Comparison of ENCODE assay signal across 15 cellular contexts in genomic region chr2:121002597-121002996, GRCh38.
DNase-seq lines count a peak whose midpoint lies in the region; ATAC-seq and TF ChIP-seq lines count a peak whose summit lies in the region.
"Had no signal": no experiment of that assay in that cellular context is flagged by ENCODE, and none has a peak within 500 bp of the region (broad histone marks: within the 10 kb centered on the region; RNA-seq: fewer than 3 reads in every experiment).

No MANE protein-coding gene starts in this region.

- no peak overlapping the region for H2BK15ac ChIP-seq in H9 (ENCODE audit: low read depth, low read length)

- H3K27ac Mint-ChIP-seq in H9, result no peak overlapping the region
- H3K27ac Mint-ChIP-seq in endodermal cell, result no peak overlapping the region
- H3K27ac Mint-ChIP-seq: CD4-positive, alpha-beta memory T cell had no signal

- no peak overlapping the region for H3K14ac ChIP-seq in H9 (ENCODE audit: insufficient read depth, low read length)

- peak; percentile 55 for DNase-seq in H9
- peak; percentile 73 for DNase-seq in endodermal cell
- DNase-seq in iPS-NIHi11 (ENCODE audit: low spot score), result peak; percentile 52
- DNase-seq in renal cortical epithelial cell (ENCODE audit: low read depth), result peak; percentile 13
- no peak for DNase-seq in MG63
- DNase-seq in DMS79 treated with DMSO at 0.1 percent for 48 hours (lab: John Stamatoyannopoulos, UW), result no peak
- DNase-seq: BE2C; CD4-positive, alpha-beta memory T cell; COR-L47; DMS53 had no signal

- TF ChIP-seq POLR2A in gastroesophageal sphincter (IDR thresholded peaks at IDR 0.05), result no peak

- H3K9ac ChIP-seq in H9 (ENCODE audit: extremely low read depth, insufficient read length, low read length) (no peak overlapping the region), endodermal cell (ENCODE audit: extremely low read depth, low read length, poor library complexity, severe bottlenecking) (no peak overlapping the region)

- no peaks in the 10 kb centered on the region for H3K79me2 ChIP-seq in H9 (ENCODE audit: insufficient read depth, low read length)

- no peak for TF ChIP-seq EP300 in gastroesophageal sphincter (IDR thresholded peaks at IDR 0.05)

- no peak overlapping the region for H2BK5ac ChIP-seq in H9 (ENCODE audit: insufficient read length, low read length)

- H3K18ac ChIP-seq in H9 (ENCODE audit: insufficient read length, low read depth, low read length), result no peak overlapping the region

- H3K9me3 ChIP-seq in H9 (ENCODE audit: control insufficient read depth, low read depth, low read length), result no peaks in the 10 kb centered on the region
- no peaks in the 10 kb centered on the region for H3K9me3 ChIP-seq in endodermal cell (ENCODE audit: control insufficient read depth, low read length)
- no peaks in the 10 kb centered on the region for H3K9me3 ChIP-seq in MG63
- no peaks in the 10 kb centered on the region for H3K9me3 ChIP-seq in gastroesophageal sphincter
- H3K9me3 ChIP-seq: BE2C had no signal

- no peaks in the 10 kb centered on the region; a peak in 3 of 5 replicates for H3K9me3 Mint-ChIP-seq in H9
- no peaks in the 10 kb centered on the region for H3K9me3 Mint-ChIP-seq in endodermal cell

- H2BK20ac ChIP-seq in H9 (ENCODE audit: low read depth, low read length, poor library complexity, severe bottlenecking), result no peak overlapping the region

- no peak for ATAC-seq in gastroesophageal sphincter
- ATAC-seq: A549, GM12878, K562 had no signal

- H3K23ac ChIP-seq in H9 (ENCODE audit: insufficient read length, low read depth, low read length), result no peak overlapping the region

- H3K4me3 ChIP-seq in endodermal cell (ENCODE audit: low read length) (no peak overlapping the region), MG63 (no peak overlapping the region), gastroesophageal sphincter (no peak overlapping the region)
- H3K4me3 ChIP-seq: A549, GM12878, K562 had no signal

- H4K91ac ChIP-seq in H9 (ENCODE audit: insufficient read length, low read depth, low read length), result no peak overlapping the region

- no peaks in the 10 kb centered on the region for H3K36me3 Mint-ChIP-seq in H9 (ENCODE audit: insufficient read depth in 1 of 3, low read depth in 3 of 3)
- H3K36me3 Mint-ChIP-seq in endodermal cell (ENCODE audit: low read depth), result no peaks in the 10 kb centered on the region
- H3K36me3 Mint-ChIP-seq: CD4-positive, alpha-beta memory T cell had no signal

- no peak overlapping the region for H3K27ac ChIP-seq in H9 (ENCODE audit: insufficient read length, low read depth, low read length)
- no peak overlapping the region for H3K27ac ChIP-seq in endodermal cell (ENCODE audit: low read depth, low read length)
- no peak overlapping the region for H3K27ac ChIP-seq in gastroesophageal sphincter
- H3K27ac ChIP-seq: A549, C4-2B had no signal

- H2AK5ac ChIP-seq in H9 (ENCODE audit: insufficient read length, low read length), result no peak overlapping the region

- no peak overlapping the region for H3K4me3 Mint-ChIP-seq in H9
- no peak overlapping the region for H3K4me3 Mint-ChIP-seq in endodermal cell
- H3K4me3 Mint-ChIP-seq: CD4-positive, alpha-beta memory T cell had no signal

- H2AFZ ChIP-seq in H9 (ENCODE audit: low read length), result no peak overlapping the region

- no peaks in the 10 kb centered on the region for H4K20me1 ChIP-seq in H9 (ENCODE audit: control insufficient read depth, insufficient read depth, insufficient read length)

- no peak overlapping the region for H3T11ph ChIP-seq in H9 (ENCODE audit: low read length)

- H3K27me3 Mint-ChIP-seq in H9 (ENCODE audit: low read depth) (peaks cover 78% of the 10 kb centered on the region), endodermal cell (ENCODE audit: insufficient read depth) (peaks cover 52% of the 10 kb centered on the region)

- no peak overlapping the region for H4K5ac ChIP-seq in H9 (ENCODE audit: insufficient read length, low read depth, low read length)

- H3K27me3 ChIP-seq in H9 (ENCODE audit: insufficient read depth, low read length) (no peaks in the 10 kb centered on the region), endodermal cell (ENCODE audit: control insufficient read depth, insufficient read depth, low read length, poor library complexity, severe bottlenecking) (peaks cover 22% of the 10 kb centered on the region), MG63 (no peaks in the 10 kb centered on the region), gastroesophageal sphincter (no peaks in the 10 kb centered on the region)
- H3K27me3 ChIP-seq: BE2C had no signal

- H3K36me3 ChIP-seq in endodermal cell (ENCODE audit: control insufficient read depth, insufficient read depth, low read length), result no peaks in the 10 kb centered on the region
- H3K36me3 ChIP-seq in MG63, result no peaks in the 10 kb centered on the region
- H3K36me3 ChIP-seq in gastroesophageal sphincter, result no peaks in the 10 kb centered on the region
- H3K36me3 ChIP-seq: BE2C had no signal

- no peak for TF ChIP-seq CTCF in H9 (conservative IDR thresholded peaks at IDR 0.05)
- no peak for TF ChIP-seq CTCF in endodermal cell (conservative IDR thresholded peaks at IDR 0.05)
- TF ChIP-seq CTCF in gastroesophageal sphincter (IDR thresholded peaks at IDR 0.05), result no peak

- no peak overlapping the region for H3K56ac ChIP-seq in H9 (ENCODE audit: insufficient read length, low read depth, low read length)

- H3K4me1 Mint-ChIP-seq in H9 (peaks cover 15 to 16% of the 10 kb centered on the region in 2 experiments), endodermal cell (peaks cover 12% of the 10 kb centered on the region)
- H3K4me1 Mint-ChIP-seq: CD4-positive, alpha-beta memory T cell had no signal

- no peak overlapping the region for H2BK12ac ChIP-seq in H9 (ENCODE audit: insufficient read length, low read depth, low read length)

- no peak overlapping the region for H4K8ac ChIP-seq in H9 (replicated peaks; ENCODE audit: insufficient read length, low read depth, low read length)

- no peaks in the 10 kb centered on the region for H3K23me2 ChIP-seq in H9 (ENCODE audit: insufficient read length, low read depth, low read length, poor library complexity, severe bottlenecking)

- no peak overlapping the region for H3K4me2 ChIP-seq in H9 (ENCODE audit: insufficient read depth, insufficient read length, low read length)
- H3K4me2 ChIP-seq: A549 had no signal

- no peaks in the 10 kb centered on the region for H3K79me1 ChIP-seq in H9 (ENCODE audit: insufficient read depth, low read depth, low read length, poor library complexity, severe bottlenecking)

- H2BK120ac ChIP-seq in H9 (ENCODE audit: low read depth, low read length, poor library complexity, severe bottlenecking), result no peak overlapping the region

- H3K4me1 ChIP-seq in H9 (ENCODE audit: insufficient read depth, low read length) (peaks cover 11% of the 10 kb centered on the region; the same call in 1 of the 2 replicates), endodermal cell (ENCODE audit: control insufficient read depth, insufficient read depth, low read length) (no peaks in the 10 kb centered on the region), gastroesophageal sphincter (no peaks in the 10 kb centered on the region)
- H3K4me1 ChIP-seq: A549, BE2C had no signal

- no CpG with 5 or more reads among the region's 1 CpG for WGBS in H9 (ENCODE audit: extremely low coverage, insufficient read length, low lambda C conversion rate)
- 0% methylated on average over 1 of the region's 1 CpG for WGBS in endodermal cell (ENCODE audit: insufficient coverage in 1 of 2, insufficient read length in 1 of 2), 2 experiments
- WGBS in gastroesophageal sphincter (ENCODE audit: low coverage in 1 of 2), 2 donors, result 0% methylated on average over 1 of the region's 1 CpG; no CpG with 5 or more reads in 1 of the 2 donors

- no peak overlapping the region for H3K4ac ChIP-seq in H9 (ENCODE audit: low read depth, low read length)

Comparison
In these comparisons a context has a peak if more than half of its experiments do, and no peak if none do; other contexts are left out.
1. DNase-seq: peak in H9 (single experiment), endodermal cell (single experiment), iPS-NIHi11 (single experiment) and renal cortical epithelial cell (single experiment); none in MG63 (single experiment) and DMS79 treated with DMSO at 0.1 percent for 48 hours (single experiment).